8 cellular contexts compared by ENCODE assay signal in genomic region chr6:13273931-13274706, GRCh38. TPM values are rescaled to one million over a fixed set of nuclear protein-coding genes. Genes with fewer than 3 reads are reported as not detected.
DNase-seq lines count a peak whose midpoint lies in the region; ATAC-seq and TF ChIP-seq lines count a peak whose summit lies in the region.

No MANE protein-coding gene starts in this region.

- CTCF ChIA-PET in activated B cell treated with CpG ODN at 0.5 μM for 24 hours (lab: Charles Lee): interaction anchor here (0.8 to 2.5 kb wide), 8 partner anchors 11 to 79 kb away, joined by 3 to 23 read pairs (median 3); partner anchors contain the start of gene TBC1D7

- peak overlapping the region; percentile 95 for H3K4me3 Mint-ChIP-seq in activated B cell treated with CpG ODN at 0.5 μM for 24 hours

- no peaks in the 10 kb centered on the region for H3K36me3 ChIP-seq in colonic mucosa

- no peaks in the 10 kb centered on the region for H3K9me3 ChIP-seq in colonic mucosa

- H3K36me3 Mint-ChIP-seq in activated B cell treated with CpG ODN at 0.5 μM for 24 hours (ENCODE audit: low read depth): peaks cover 55% of the 10 kb centered on the region

- H3K27ac Mint-ChIP-seq in activated B cell treated with CpG ODN at 0.5 μM for 24 hours: peak overlapping the region; percentile 96

- intact Hi-C loops in activated B cell treated with CpG ODN at 0.5 μM for 24 hours (cut with micrococcal nuclease): loop anchor here (1.0 to 10.0 kb wide), 7 partner anchors 12 to 821 kb away; partner anchors contain the start of gene GFOD1
- intact Hi-C loops in colonic mucosa (cut with DNase I): no loop called here

- H3K4me1 ChIP-seq in colonic mucosa: no peaks in the 10 kb centered on the region

- no peaks in the 10 kb centered on the region for H3K27me3 ChIP-seq in colonic mucosa

- POLR2A ChIA-PET in activated B cell treated with CpG ODN at 0.5 μM for 24 hours (lab: Charles Lee): interaction anchor here (0.5 to 7.3 kb wide), 13 partner anchors 9 to 341 kb away, joined by 3 to 101 read pairs (median 8); partner anchors contain the start of genes NOL7 and TBC1D7

- in situ Hi-C loops in GM13977 (cut with MboI; ENCODE audit: low pct_unique_long_range_greater_than_20kb, low sequenced_read_pairs, unreplicated experiment): no loop called here

- no peak overlapping the region for H3K9ac ChIP-seq in colonic mucosa (ENCODE audit: low read depth in 2 of 2, low read length in 2 of 2)

- no peaks in the 10 kb centered on the region for H3K27me3 Mint-ChIP-seq in activated B cell treated with CpG ODN at 0.5 μM for 24 hours

- no peak overlapping the region for H3K27ac ChIP-seq in colonic mucosa

- ATAC-seq in HG03045 (IDR thresholded peaks at IDR 0.05; ENCODE audit: unreplicated experiment): peak; percentile 50
- ATAC-seq in activated B cell treated with CpG ODN at 0.5 μM for 24 hours (ENCODE audit: low read depth): peak; percentile 63

- DNase-seq in GM13977 (ENCODE audit: low spot score): peak; percentile 59
- DNase-seq in activated B cell treated with CpG ODN at 0.5 μM for 24 hours: peak; percentile 63
- DNase-seq in colonic mucosa: peak; percentile 30
- peak; percentile 1 to 54 (median 40) for DNase-seq in stimulated activated CD4-positive, alpha-beta T cell treated with anti-CD3 and anti-CD28 coated beads, TNF-alpha, amount 100 ng/mL, for 1 hour (ENCODE audit: low read depth in 3 of 3, low spot score in 1 of 3)
- no peak for DNase-seq in SKM-1 (lab: John Stamatoyannopoulos, UW; ENCODE audit: unreplicated experiment)
- no peak for DNase-seq in middle frontal gyrus (ENCODE audit: extremely low spot score, low spot score)
- DNase-seq in NCI-H748 treated with DMSO at 0.1 percent for 48 hours (lab: John Stamatoyannopoulos, UW): no peak

- no peaks in the 10 kb centered on the region for H3K9me3 Mint-ChIP-seq in activated B cell treated with CpG ODN at 0.5 μM for 24 hours

- peaks cover 76% of the 10 kb centered on the region for H3K4me1 Mint-ChIP-seq in activated B cell treated with CpG ODN at 0.5 μM for 24 hours

- TF ChIP-seq CTCF in GM13977 (IDR thresholded peaks at IDR 0.05; ENCODE audit: extremely low read depth, insufficient read depth, missing control alignments) (no peak), activated B cell treated with CpG ODN at 0.5 μM for 24 hours (IDR thresholded peaks at IDR 0.05) (no peak), colonic mucosa (IDR thresholded peaks at IDR 0.05) (no peak)

- no peak overlapping the region for H3K4me3 ChIP-seq in colonic mucosa

RNA-seq across cellular contexts. Expression of gene TBC1D7, which starts 54.2 kb away (rescaled TPM):
- total RNA-seq in activated B cell treated with CpG ODN at 0.5 μM for 24 hours (17.3 and 18.5 TPM in 2 replicates), colonic mucosa (10 to 100 TPM; 21.4 to 23.3 TPM)

Comparison
In these comparisons a context has a peak if more than half of its experiments do, and no peak if none do; other contexts are left out.
1. DNase-seq: peak in GM13977 (single experiment), activated B cell treated with CpG ODN at 0.5 μM for 24 hours (single experiment), colonic mucosa (single experiment) and stimulated activated CD4-positive, alpha-beta T cell treated with anti-CD3 and anti-CD28 coated beads, TNF-alpha, amount 100 ng/mL, for 1 hour (3 of 3); none in SKM-1 (single experiment), middle frontal gyrus (single experiment) and NCI-H748 treated with DMSO at 0.1 percent for 48 hours (single experiment).